In the genomic region with DNA sequence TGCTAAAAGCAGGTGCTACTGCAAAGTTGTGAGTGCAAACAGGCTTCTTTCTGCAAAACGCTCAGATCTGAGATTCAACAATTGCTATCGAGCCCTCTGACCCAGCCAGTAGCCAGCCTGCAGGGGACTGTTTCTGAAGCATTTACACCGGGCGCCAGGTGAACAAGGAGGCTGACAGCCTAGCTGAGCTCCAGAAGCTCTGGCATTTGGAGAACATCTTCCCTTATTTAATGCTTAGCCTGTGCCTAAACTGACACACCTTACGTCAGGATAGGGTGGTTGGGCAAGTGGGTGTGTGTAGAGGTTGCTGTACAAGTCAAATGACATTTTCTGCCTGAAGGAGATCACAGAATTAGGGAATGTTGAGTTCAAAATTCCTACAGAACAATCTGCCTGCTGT, we compare ENCODE assay signal across 10 cellular contexts. TPM values are rescaled to one million over a fixed set of nuclear protein-coding genes. Genes with fewer than 3 reads are reported as not detected.
"Had no signal": no experiment of that assay in that cellular context is flagged by ENCODE, and none has a peak within 500 bp of the region (broad histone marks: within the 10 kb centered on the region; RNA-seq: fewer than 3 reads in every experiment).

No MANE protein-coding gene starts in this region.

- H3K4me1 ChIP-seq: HAP-1 had no signal

- DNase-seq: GM23248, GOT3, H7, HFFc6 had no signal

- H3K4me3 ChIP-seq: GM23248, HAP-1 had no signal

- H3K9ac ChIP-seq: GM23248 had no signal

- H2AFZ ChIP-seq: GM23248 had no signal

- H3K36me3 ChIP-seq: HAP-1 had no signal

- H3K27ac ChIP-seq: GM23248, HL-60 had no signal

- H3K9me3 ChIP-seq: HAP-1 had no signal

RNA-seq across cellular contexts. Expression of a gene that starts 15.8 kb away (rescaled TPM):
- total RNA-seq: GM23248, H4, H7, HepG2, HFFc6, HT1080 had no signal
- polyA plus RNA-seq: GM23248, HepG2, IgD-negative memory B cell had no signal

RNA-seq across cellular contexts. Expression of a gene that starts 16.3 kb away (rescaled TPM):
- total RNA-seq: H4, HFFc6, HT1080 had no signal
- polyA plus RNA-seq: GM23248 had no signal
